Comparison of ENCODE assay signal across 13 cellular contexts in genomic region chr1:29975036-29975694, GRCh38.
DNase-seq lines count a peak whose midpoint lies in the region; ATAC-seq and TF ChIP-seq lines count a peak whose summit lies in the region.
"Had no signal": no experiment of that assay in that cellular context is flagged by ENCODE, and none has a peak within 500 bp of the region (broad histone marks: within the 10 kb centered on the region; RNA-seq: fewer than 3 reads in every experiment).

No MANE protein-coding gene starts in this region.

- no peak overlapping the region for H4K91ac ChIP-seq in mesenchymal stem cell (ENCODE audit: low read length)

- 22% methylated on average over 2 of the region's 7 CpGs for WGBS in mesenchymal stem cell

- no peaks in the 10 kb centered on the region for H3K79me2 ChIP-seq in Karpas-422 (ENCODE audit: low read length)

- H3K4me1 ChIP-seq in Karpas-422 (ENCODE audit: low read length) (no peaks in the 10 kb centered on the region; the same call in 1 of the 2 replicates), mesenchymal stem cell (ENCODE audit: control insufficient read depth, insufficient read depth, low read depth, low read length) (peaks cover 7% of the 10 kb centered on the region)

- no peak overlapping the region for H3K18ac ChIP-seq in mesenchymal stem cell (ENCODE audit: low read depth in 1 of 2, low read length in 2 of 2)

- H3K4me3 ChIP-seq in Karpas-422 (ENCODE audit: low read length) (no peak overlapping the region), cardiac fibroblast (replicated peaks in 1 of 2; ENCODE audit: low read depth in 2 of 2, low read length in 2 of 2) (no peak overlapping the region), mesenchymal stem cell (ENCODE audit: insufficient read depth in 1 of 2, low read depth in 1 of 2, low read length in 2 of 2) (no peak overlapping the region)
- H3K4me3 ChIP-seq: PC-9 had no signal

- no peak overlapping the region for H3K27ac ChIP-seq in Karpas-422 (ENCODE audit: low read length)
- peak overlapping the region; percentile 88 for H3K27ac ChIP-seq in mesenchymal stem cell (ENCODE audit: low read length, poor library complexity, severe bottlenecking)
- H3K27ac ChIP-seq: KMS-11 had no signal

- no peaks in the 10 kb centered on the region for H4K20me1 ChIP-seq in Karpas-422 (ENCODE audit: insufficient read depth, low read depth, low read length)

- no peak overlapping the region for H3K14ac ChIP-seq in mesenchymal stem cell (ENCODE audit: low read length in 2 of 2)

- H3K4ac ChIP-seq in mesenchymal stem cell (ENCODE audit: low read depth in 1 of 2, low read length in 2 of 2), result no peak overlapping the region

- H3K27me3 ChIP-seq in Karpas-422 (ENCODE audit: low read length), result no peaks in the 10 kb centered on the region
- peaks cover 0 to 13% of the 10 kb centered on the region in 2 experiments for H3K27me3 ChIP-seq in mesenchymal stem cell (ENCODE audit: control insufficient read depth in 1 of 2, insufficient read depth in 1 of 2, low read length in 2 of 2)

- no peak overlapping the region for H2BK12ac ChIP-seq in mesenchymal stem cell (ENCODE audit: low read length in 2 of 2)

- no peak overlapping the region for H2BK5ac ChIP-seq in mesenchymal stem cell (ENCODE audit: low read depth, low read length, poor library complexity, severe bottlenecking)

- no peak overlapping the region for H3K23ac ChIP-seq in mesenchymal stem cell (ENCODE audit: low read length in 2 of 2)

- H2AK5ac ChIP-seq in mesenchymal stem cell (ENCODE audit: low read length, severe bottlenecking), result no peak overlapping the region

- no peaks in the 10 kb centered on the region for H3K79me1 ChIP-seq in mesenchymal stem cell (replicated peaks; ENCODE audit: low read length, poor library complexity, severe bottlenecking)

- H2AFZ ChIP-seq in Karpas-422 (ENCODE audit: low read length), result no peak overlapping the region
- no peak overlapping the region for H2AFZ ChIP-seq in mesenchymal stem cell (ENCODE audit: low read depth, low read length)
- H2AFZ ChIP-seq: PC-9 had no signal

- ATAC-seq in GM21526 (IDR thresholded peaks at IDR 0.05; ENCODE audit: low FRiP score, unreplicated experiment) (no peak), HG02884 (IDR thresholded peaks at IDR 0.05; ENCODE audit: unreplicated experiment) (no peak)
- ATAC-seq: effector memory CD8-positive, alpha-beta T cell had no signal

- DNase-seq in GM04504 (ENCODE audit: low read depth) (peak; percentile 5), Karpas-422 (peak; percentile 47), cardiac fibroblast (ENCODE audit: low read depth in 2 of 2) (peak; percentile 34 to 56), mesenchymal stem cell (peak; percentile 5), NOMO-1 (lab: John Stamatoyannopoulos, UW; ENCODE audit: unreplicated experiment in 2 of 2) (no peak), NCI-H2029 (lab: John Stamatoyannopoulos, UW) (no peak)
- DNase-seq: activated T-cell treated with anti-CD3 and anti-CD28 coated beads, Interleukin-2, amount 50 U/mL, for 1 hour; effector memory CD8-positive, alpha-beta T cell; stimulated activated CD4-positive, alpha-beta T cell treated with anti-CD3 and anti-CD28 coated beads, Interleukin-2, amount 100 ng/mL, for 24 hours had no signal

- H3K9me2 ChIP-seq in Karpas-422 (replicated peaks; ENCODE audit: insufficient read depth, low read length), result no peaks in the 10 kb centered on the region

- H3K9me3 ChIP-seq in Karpas-422 (ENCODE audit: low read length) (no peaks in the 10 kb centered on the region), mesenchymal stem cell (ENCODE audit: control insufficient read depth, low read length) (peaks cover 8% of the 10 kb centered on the region)

- no peak for TF ChIP-seq CTCF in cardiac fibroblast (IDR thresholded peaks at IDR 0.05; ENCODE audit: low read depth, low read length)

- H3K4me2 ChIP-seq in Karpas-422 (ENCODE audit: low read depth, low read length, poor library complexity, severe bottlenecking) (no peak overlapping the region), mesenchymal stem cell (ENCODE audit: low read length, poor library complexity, severe bottlenecking) (no peak overlapping the region)
- H3K4me2 ChIP-seq: KMS-11, PC-9 had no signal

- H2BK120ac ChIP-seq in mesenchymal stem cell (ENCODE audit: low read depth, low read length), result no peak overlapping the region

- no peak overlapping the region for H2BK15ac ChIP-seq in mesenchymal stem cell (ENCODE audit: low read depth, poor library complexity, severe bottlenecking)

- H4K8ac ChIP-seq in mesenchymal stem cell (ENCODE audit: low read length), result no peak overlapping the region

- H3K9ac ChIP-seq in Karpas-422 (ENCODE audit: low read length) (no peak overlapping the region), mesenchymal stem cell (ENCODE audit: low read length) (no peak overlapping the region)
- H3K9ac ChIP-seq: KMS-11 had no signal

- H3K36me3 ChIP-seq in Karpas-422 (ENCODE audit: insufficient read depth, low read length) (no peaks in the 10 kb centered on the region), mesenchymal stem cell (ENCODE audit: control insufficient read depth in 1 of 2, insufficient read depth in 2 of 2, low read depth in 1 of 2, low read length in 2 of 2) (no peaks in the 10 kb centered on the region)

Comparison
In these comparisons a context has a peak if more than half of its experiments do, and no peak if none do; other contexts are left out.
1. DNase-seq: peak in GM04504 (single experiment), Karpas-422 (single experiment), cardiac fibroblast (2 of 2) and mesenchymal stem cell (single experiment); none in NOMO-1 (0 of 2) and NCI-H2029 (single experiment).